ENCODE assay signal across 8 cellular contexts in the genomic region with DNA sequence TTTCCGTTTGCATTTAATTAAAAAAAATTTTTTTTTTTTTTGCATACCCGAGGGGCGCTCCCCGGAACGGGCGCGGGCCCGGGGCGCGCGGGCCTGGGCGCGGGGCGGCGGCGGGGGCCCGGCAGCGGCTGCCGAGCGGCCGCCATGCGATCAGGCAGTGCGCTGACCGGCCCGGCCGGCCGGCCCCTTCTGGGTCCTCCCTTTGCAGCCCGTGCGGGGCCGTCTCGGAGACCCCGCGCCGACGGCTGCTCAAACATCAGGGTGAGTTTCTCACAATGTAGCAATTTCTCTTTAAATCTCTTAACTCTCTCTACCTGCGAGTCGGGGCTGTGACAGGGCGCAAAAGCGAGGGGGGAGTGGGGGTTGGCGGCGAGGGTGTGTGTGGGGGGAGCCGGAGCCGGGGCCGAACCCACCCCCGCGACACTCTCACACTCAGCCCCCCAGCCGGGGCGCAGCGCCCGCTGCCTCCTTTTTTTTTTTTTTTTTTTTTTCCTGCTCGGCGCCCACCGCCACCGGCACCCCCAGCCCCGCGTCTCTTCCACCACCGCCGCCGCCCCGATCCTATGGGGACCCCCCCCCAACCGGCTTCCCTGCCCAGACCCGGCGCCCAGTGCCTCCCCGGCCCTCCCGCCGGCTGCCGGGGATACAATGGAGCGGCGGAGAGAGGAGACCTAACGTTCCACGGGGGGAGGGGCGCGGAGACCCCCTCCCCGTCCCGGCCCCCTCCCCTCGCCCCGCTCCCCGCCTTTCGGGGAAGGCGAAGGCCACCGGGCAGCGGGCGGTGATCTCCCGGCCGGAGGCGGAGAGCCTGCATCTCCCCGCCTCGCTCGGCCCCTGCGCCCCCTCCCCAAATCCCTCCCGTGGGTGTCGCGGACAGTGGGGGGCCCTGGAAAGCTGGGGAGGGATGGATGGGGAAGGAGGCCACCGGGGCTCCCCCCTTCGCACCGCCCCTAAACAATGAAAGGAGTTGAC. TPM values are rescaled to one million over a fixed set of nuclear protein-coding genes. Genes with fewer than 3 reads are reported as not detected.
A peak's percentile ranks its signal among the peaks of the same experiment; 100 is the strongest.
DNase-seq lines count a peak whose midpoint lies in the region; ATAC-seq and TF ChIP-seq lines count a peak whose summit lies in the region.

A gene (plus strand): TSS at position 227 of the 972 bp plus-strand sequence. CDS start 64,441 bp downstream, outside the sequence.

- no peak for TF ChIP-seq CTCF in AG09309 (IDR thresholded peaks at IDR 0.05; ENCODE audit: control insufficient read depth, insufficient read depth, low read depth, low read length, missing control alignments)
- TF ChIP-seq CTCF in colonic mucosa (IDR thresholded peaks at IDR 0.05) = no peak

- H3K36me3 Mint-ChIP-seq in activated CD4-positive, alpha-beta T cell treated with anti-CD3 and anti-CD28 coated beads, Interleukin-2, amount 10 ng/mL, durations not matched to agents 24 days and 14 days (ENCODE audit: low read depth) = peaks cover 14% of the 10 kb centered on the region

- peak within 1 kb of the TSS; percentile 86 to 94 for H3K9ac ChIP-seq in colonic mucosa (ENCODE audit: low read depth in 2 of 2, low read length in 2 of 2)

- H3K9me3 ChIP-seq in colonic mucosa = no peaks in the 10 kb centered on the region

- peaks cover 22% of the 10 kb centered on the region for H3K4me1 Mint-ChIP-seq in activated CD4-positive, alpha-beta T cell treated with anti-CD3 and anti-CD28 coated beads, Interleukin-2, amount 10 ng/mL, durations not matched to agents 24 days and 14 days

- H3K4me3 Mint-ChIP-seq in activated CD4-positive, alpha-beta T cell treated with anti-CD3 and anti-CD28 coated beads, Interleukin-2, amount 10 ng/mL, durations not matched to agents 24 days and 14 days = peak within 1 kb of the TSS; percentile 95

- intact Hi-C loops in activated CD4-positive, alpha-beta T cell treated with anti-CD3 and anti-CD28 coated beads, Interleukin-2, amount 10 ng/mL, durations not matched to agents 24 days and 14 days (cut with micrococcal nuclease) = loop anchor here (1.0 to 10.0 kb wide), 4 partner anchors 9 to 334 kb away; a partner anchor contains a TSS
- intact Hi-C loops in colonic mucosa (cut with DNase I) (loop anchor here (5.0 kb wide), 1 partner anchor 88 kb away; no protein-coding TSS in a partner anchor), left colon (cut with DNase I, micrococcal nuclease) (no loop called here)

- peak within 1 kb of the TSS; percentile 95 for H3K27ac Mint-ChIP-seq in activated CD4-positive, alpha-beta T cell treated with anti-CD3 and anti-CD28 coated beads, Interleukin-2, amount 10 ng/mL, durations not matched to agents 24 days and 14 days

- no peaks in the 10 kb centered on the region for H3K27me3 ChIP-seq in colonic mucosa

- H3K4me3 ChIP-seq in AG09309 (ENCODE audit: control insufficient read depth, low read depth, low read length) (peak within 1 kb of the TSS; percentile 89), colonic mucosa (peak within 1 kb of the TSS; percentile 69)

- H3K36me3 ChIP-seq in colonic mucosa = no peaks in the 10 kb centered on the region

- DNase-seq in AG09309 (ENCODE audit: low read depth) (no peak), NCI-H226 (peak; percentile 66), colonic mucosa (peak; percentile 74), left colon (peak; percentile 79 to 88)
- DNase-seq in activated CD4-positive, alpha-beta T cell treated with anti-CD3 and anti-CD28 coated beads, Interleukin-2, amount 10 ng/mL, durations not matched to agents 24 days and 14 days = peak; percentile 95
- DNase-seq in stimulated activated CD4-positive, alpha-beta T cell treated with anti-CD3 and anti-CD28 coated beads, Interleukin-1b, Interleukin-23, amount 100 ng/mL, for 24 hours (ENCODE audit: low read depth in 4 of 4, low spot score in 1 of 4) = peak; percentile 41 to 68 (median 61)

- no peaks in the 10 kb centered on the region for H3K27me3 Mint-ChIP-seq in activated CD4-positive, alpha-beta T cell treated with anti-CD3 and anti-CD28 coated beads, Interleukin-2, amount 10 ng/mL, durations not matched to agents 24 days and 14 days

- peak within 1 kb of the TSS; percentile 92 for H3K27ac ChIP-seq in colonic mucosa

- ATAC-seq in GM18907 (IDR thresholded peaks at IDR 0.05; ENCODE audit: unreplicated experiment) (peak; percentile 46), HG03135 (IDR thresholded peaks at IDR 0.05; ENCODE audit: unreplicated experiment) (peak; percentile 48), left colon (peak; percentile 61)

- H3K9me3 Mint-ChIP-seq in activated CD4-positive, alpha-beta T cell treated with anti-CD3 and anti-CD28 coated beads, Interleukin-2, amount 10 ng/mL, durations not matched to agents 24 days and 14 days = no peaks in the 10 kb centered on the region

- peaks cover 8% of the 10 kb centered on the region for H3K4me1 ChIP-seq in colonic mucosa

RNA-seq across cellular contexts. Expression of the gene that starts here (rescaled TPM):
- 10.5 and 11.9 TPM in 2 replicates for total RNA-seq in activated CD4-positive, alpha-beta T cell treated with anti-CD3 and anti-CD28 coated beads, Interleukin-2, amount 10 ng/mL, durations not matched to agents 24 days and 14 days
- total RNA-seq in colonic mucosa = 10 to 100 TPM; 11.7 to 13.4 TPM
- total RNA-seq in left colon = 10 to 100 TPM; 14.9 to 16.8 TPM

Comparison
In these comparisons a context has a peak if more than half of its experiments do, and no peak if none do; other contexts are left out.
1. intact Hi-C loops: an anchor here in activated CD4-positive, alpha-beta T cell treated with anti-CD3 and anti-CD28 coated beads, Interleukin-2, amount 10 ng/mL, durations not matched to agents 24 days and 14 days (1.0 to 10.0 kb wide) and colonic mucosa (5.0 kb wide); none called in left colon.